27 cellular contexts compared by ENCODE assay signal in genomic region chr19:23909222-23909621, GRCh38.
"Had no signal": no experiment of that assay in that cellular context is flagged by ENCODE, and none has a peak within 500 bp of the region (broad histone marks: within the 10 kb centered on the region; RNA-seq: fewer than 3 reads in every experiment).

No MANE protein-coding gene starts in this region.

- H3K27me3 Mint-ChIP-seq: dendritic cell treated with granulocyte-macrophage colony-stimulating factor and Interleukin-4, amounts not matched to agents 40 ng/mL and 50 ng/mL, for 4 days; effector memory CD8-positive, alpha-beta T cell had no signal

- FAIRE-seq: colon, endometrium, endothelial cell of umbilical vein, frontal cortex had no signal

- H3K27ac Mint-ChIP-seq: dendritic cell treated with granulocyte-macrophage colony-stimulating factor and Interleukin-4, amounts not matched to agents 40 ng/mL and 50 ng/mL, for 4 days; effector memory CD8-positive, alpha-beta T cell; endodermal cell had no signal

- H3K4me3 ChIP-seq: colonic mucosa, coronary artery, dorsolateral prefrontal cortex, esophagus muscularis mucosa, esophagus squamous epithelium, gastrocnemius medialis, gastroesophageal sphincter had no signal

- H3K9me3 ChIP-seq: colonic mucosa, gastrocnemius medialis had no signal

- H3K4me3 Mint-ChIP-seq: dendritic cell treated with granulocyte-macrophage colony-stimulating factor and Interleukin-4, amounts not matched to agents 40 ng/mL and 50 ng/mL, for 4 days; effector memory CD8-positive, alpha-beta T cell; endodermal cell had no signal

- H3K27me3 ChIP-seq: colonic mucosa, dorsolateral prefrontal cortex, esophagus muscularis mucosa, esophagus squamous epithelium, foreskin keratinocyte, gastrocnemius medialis, gastroesophageal sphincter had no signal

- DNase-seq: colonic mucosa; cortex of kidney; dermis blood vessel endothelial cell; dorsolateral prefrontal cortex; effector CD4-positive, alpha-beta T cell; effector CD8-positive, alpha-beta T cell; effector memory CD4-positive, alpha-beta T cell; effector memory CD8-positive, alpha-beta T cell; endodermal cell; erythroblast; esophagus squamous epithelium; foreskin fibroblast; foreskin keratinocyte; foreskin melanocyte; gastrocnemius medialis; glutamatergic neuron; head of caudate nucleus had no signal

- ATAC-seq: effector memory CD8-positive, alpha-beta T cell; esophagus mucosa; foreskin keratinocyte; gastrocnemius medialis; gastroesophageal sphincter had no signal

- H3K4me1 ChIP-seq: colonic mucosa, foreskin keratinocyte, gastrocnemius medialis, gastroesophageal sphincter had no signal

- H3K4me1 Mint-ChIP-seq: endodermal cell had no signal

- H3K27ac ChIP-seq: colonic mucosa, coronary artery, dorsolateral prefrontal cortex, epithelial cell of prostate, esophagus muscularis mucosa, esophagus squamous epithelium, foreskin keratinocyte, gastrocnemius medialis, gastroesophageal sphincter had no signal

- H3K36me3 ChIP-seq: colonic mucosa, esophagus muscularis mucosa, esophagus squamous epithelium, gastrocnemius medialis, gastroesophageal sphincter had no signal
